Comparison of ENCODE assay signal across 10 cellular contexts in genomic region chr11:26283852-26284421, GRCh38. TPM values are rescaled to one million over a fixed set of nuclear protein-coding genes. Genes with fewer than 3 reads are reported as not detected.
DNase-seq lines count a peak whose midpoint lies in the region; ATAC-seq lines count a peak whose summit lies in the region.
"Had no signal": no experiment of that assay in that cellular context is flagged by ENCODE, and none has a peak within 500 bp of the region (broad histone marks: within the 10 kb centered on the region; RNA-seq: fewer than 3 reads in every experiment).

No MANE protein-coding gene starts in this region.

- H3K9ac ChIP-seq in iPS-20b (ENCODE audit: low read depth, low read length) = peak overlapping the region; percentile 58; the same call in 1 of the 2 replicates

- H3K36me3 ChIP-seq in iPS-20b (ENCODE audit: insufficient read depth, low read depth, low read length) (no peaks in the 10 kb centered on the region), H7 (replicated peaks; ENCODE audit: control insufficient read depth, insufficient read depth, low read length) (no peaks in the 10 kb centered on the region)
- H3K36me3 ChIP-seq: upper lobe of left lung had no signal

- H3K9me3 Mint-ChIP-seq in activated naive CD4-positive, alpha-beta T cell treated with anti-CD3 and anti-CD28 coated beads for 36 hours = no peaks in the 10 kb centered on the region
- no peaks in the 10 kb centered on the region for H3K9me3 Mint-ChIP-seq in T-cell
- H3K9me3 Mint-ChIP-seq in stimulated activated naive B cell treated with anti-CD40 and anti-IgM and Interleukin-4, amounts not matched to agents 10 μg/mL and 1 μg/mL and 100 μg/mL, for 72 hours = no peaks in the 10 kb centered on the region
- H3K9me3 Mint-ChIP-seq in activated CD4-positive, alpha-beta memory T cell treated with anti-CD3 and anti-CD28 coated beads for 36 hours = no peaks in the 10 kb centered on the region

- no peak overlapping the region for H3K27ac Mint-ChIP-seq in activated naive CD4-positive, alpha-beta T cell treated with anti-CD3 and anti-CD28 coated beads for 36 hours
- no peak overlapping the region for H3K27ac Mint-ChIP-seq in T-cell
- no peak overlapping the region for H3K27ac Mint-ChIP-seq in stimulated activated naive B cell treated with anti-CD40 and anti-IgM and Interleukin-4, amounts not matched to agents 10 μg/mL and 1 μg/mL and 100 μg/mL, for 72 hours
- H3K27ac Mint-ChIP-seq in activated CD4-positive, alpha-beta memory T cell treated with anti-CD3 and anti-CD28 coated beads for 36 hours = no peak overlapping the region

- H3K4me3 Mint-ChIP-seq in activated naive CD4-positive, alpha-beta T cell treated with anti-CD3 and anti-CD28 coated beads for 36 hours = peak overlapping the region; percentile 59
- peak overlapping the region in 2 of 3 donors; percentile 26 to 59 for H3K4me3 Mint-ChIP-seq in T-cell
- H3K4me3 Mint-ChIP-seq in stimulated activated naive B cell treated with anti-CD40 and anti-IgM and Interleukin-4, amounts not matched to agents 10 μg/mL and 1 μg/mL and 100 μg/mL, for 72 hours = peak overlapping the region; percentile 71 to 87
- H3K4me3 Mint-ChIP-seq in activated CD4-positive, alpha-beta memory T cell treated with anti-CD3 and anti-CD28 coated beads for 36 hours = no peak overlapping the region

- H3K27me3 ChIP-seq in iPS-20b (ENCODE audit: insufficient read depth, low read length) (no peaks in the 10 kb centered on the region), H7 (ENCODE audit: control insufficient read depth, insufficient read depth, low read length) (no peaks in the 10 kb centered on the region)
- H3K27me3 ChIP-seq: upper lobe of left lung had no signal

- H3K9me3 ChIP-seq in iPS-20b (ENCODE audit: insufficient read depth, low read depth, low read length) = no peaks in the 10 kb centered on the region
- H3K9me3 ChIP-seq: psoas muscle, upper lobe of left lung had no signal

- H3K4me1 ChIP-seq in iPS-20b (ENCODE audit: insufficient read depth, low read length) = peaks cover 7% of the 10 kb centered on the region
- H3K4me1 ChIP-seq: psoas muscle, upper lobe of left lung had no signal

- intact Hi-C loops in activated naive CD4-positive, alpha-beta T cell treated with anti-CD3 and anti-CD28 coated beads for 36 hours (cut with micrococcal nuclease) = no loop called here
- intact Hi-C loops in activated CD4-positive, alpha-beta memory T cell treated with anti-CD3 and anti-CD28 coated beads for 36 hours (cut with micrococcal nuclease) = no loop called here

- no peak for ATAC-seq in T-cell (replicated peaks in 1 of 4)
- ATAC-seq in stimulated activated naive B cell treated with anti-CD40 and anti-IgM and Interleukin-4, amounts not matched to agents 10 μg/mL and 1 μg/mL and 100 μg/mL, for 72 hours (replicated peaks) = no peak

- CTCF ChIA-PET in activated naive CD4-positive, alpha-beta T cell treated with anti-CD3 and anti-CD28 coated beads for 36 hours (lab: Charles Lee) = interaction anchor here (0.6 to 1.4 kb wide), 5 partner anchors 10 to 569 kb away, joined by 3 to 5 read pairs (median 3); no protein-coding TSS in a partner anchor
- CTCF ChIA-PET in T-cell (lab: Charles Lee) = interaction anchor here in 1 of 2 donors (1.2 kb wide), 2 partner anchors 20 to 1202 kb away, joined by 3 read pairs; no protein-coding TSS in a partner anchor
- CTCF ChIA-PET in activated CD4-positive, alpha-beta memory T cell treated with anti-CD3 and anti-CD28 coated beads for 36 hours (lab: Charles Lee) = interaction anchor here (0.8 to 1.5 kb wide), 7 partner anchors 9 to 922 kb away, joined by 3 to 4 read pairs (median 3); no protein-coding TSS in a partner anchor

- POLR2A ChIA-PET in T-cell (lab: Charles Lee) = no interaction called here
- POLR2A ChIA-PET in activated CD4-positive, alpha-beta memory T cell treated with anti-CD3 and anti-CD28 coated beads for 36 hours (lab: Charles Lee) = no interaction called here

- H3K4me3 ChIP-seq in iPS-20b (ENCODE audit: low read length) (peak overlapping the region; percentile 80; the same call in 1 of the 2 replicates), H7 (ENCODE audit: insufficient read depth, low read depth, low read length) (no peak overlapping the region; the same call in 1 of the 2 replicates)

- no peak for DNase-seq in activated naive CD4-positive, alpha-beta T cell treated with anti-CD3 and anti-CD28 coated beads for 36 hours
- DNase-seq in activated naive CD4-positive, alpha-beta T cell treated with anti-CD3 and anti-CD28 coated beads, Interleukin-2, amount 50 U/mL, for 16 hours = no peak
- DNase-seq in T-cell (no peak), H7 (no peak), SHP77 (lab: John Stamatoyannopoulos, UW) (no peak)
- DNase-seq in stimulated activated naive B cell treated with anti-CD40 and anti-IgM and Interleukin-4, amounts not matched to agents 10 μg/mL and 1 μg/mL and 100 μg/mL, for 72 hours = no peak
- DNase-seq in activated CD4-positive, alpha-beta memory T cell treated with anti-CD3 and anti-CD28 coated beads for 36 hours = no peak

- H3K36me3 Mint-ChIP-seq in activated naive CD4-positive, alpha-beta T cell treated with anti-CD3 and anti-CD28 coated beads for 36 hours (ENCODE audit: low read depth) = no peaks in the 10 kb centered on the region
- H3K36me3 Mint-ChIP-seq in T-cell = no peaks in the 10 kb centered on the region
- H3K36me3 Mint-ChIP-seq in stimulated activated naive B cell treated with anti-CD40 and anti-IgM and Interleukin-4, amounts not matched to agents 10 μg/mL and 1 μg/mL and 100 μg/mL, for 72 hours = no peaks in the 10 kb centered on the region
- no peaks in the 10 kb centered on the region for H3K36me3 Mint-ChIP-seq in activated CD4-positive, alpha-beta memory T cell treated with anti-CD3 and anti-CD28 coated beads for 36 hours

- peaks cover 2% of the 10 kb centered on the region for H3K4me1 Mint-ChIP-seq in activated naive CD4-positive, alpha-beta T cell treated with anti-CD3 and anti-CD28 coated beads for 36 hours (ENCODE audit: low read depth)
- H3K4me1 Mint-ChIP-seq in T-cell = peaks cover 6 to 10% (median 7%) of the 10 kb centered on the region in 3 donors
- peaks cover 4 to 8% of the 10 kb centered on the region in 2 donors for H3K4me1 Mint-ChIP-seq in stimulated activated naive B cell treated with anti-CD40 and anti-IgM and Interleukin-4, amounts not matched to agents 10 μg/mL and 1 μg/mL and 100 μg/mL, for 72 hours
- peaks cover 4% of the 10 kb centered on the region for H3K4me1 Mint-ChIP-seq in activated CD4-positive, alpha-beta memory T cell treated with anti-CD3 and anti-CD28 coated beads for 36 hours (ENCODE audit: low read depth)

- peaks cover 14% of the 10 kb centered on the region for H3K27me3 Mint-ChIP-seq in activated naive CD4-positive, alpha-beta T cell treated with anti-CD3 and anti-CD28 coated beads for 36 hours (ENCODE audit: low read depth)
- H3K27me3 Mint-ChIP-seq in T-cell = peaks cover 2 to 12% of the 10 kb centered on the region in 2 donors
- H3K27me3 Mint-ChIP-seq in stimulated activated naive B cell treated with anti-CD40 and anti-IgM and Interleukin-4, amounts not matched to agents 10 μg/mL and 1 μg/mL and 100 μg/mL, for 72 hours = peaks cover 12 to 13% of the 10 kb centered on the region in 2 donors
- H3K27me3 Mint-ChIP-seq in activated CD4-positive, alpha-beta memory T cell treated with anti-CD3 and anti-CD28 coated beads for 36 hours = peaks cover 10% of the 10 kb centered on the region

- no peak overlapping the region for H3K27ac ChIP-seq in iPS-20b (ENCODE audit: low read length)
- H3K27ac ChIP-seq: psoas muscle, upper lobe of left lung had no signal

RNA-seq across cellular contexts. Expression of gene ANO3, which starts 48.0 kb away (rescaled TPM):
- total RNA-seq in activated naive CD4-positive, alpha-beta T cell treated with anti-CD3 and anti-CD28 coated beads for 36 hours = not detected
- not detected for total RNA-seq in T-cell
- not detected in 2 replicates for total RNA-seq in H7 (2014; rRNA removed; shearing (Covaris generic))
- not detected for total RNA-seq in activated CD4-positive, alpha-beta memory T cell treated with anti-CD3 and anti-CD28 coated beads for 36 hours
- total RNA-seq: psoas muscle had no signal
